Comparison of ENCODE assay signal across 1 cellular context in genomic region chr1:203797216-203797615, GRCh38.
TF ChIP-seq lines count a peak whose summit lies in the region.

No MANE protein-coding gene starts in this region.

TF ChIP-seq in HCT116, 20 proteins besides CTCF, POLR2A, EP300 and RAD21:
- TF ChIP-seq ZBTB33 (IDR thresholded peaks at IDR 0.05; ENCODE audit: extremely low read depth, insufficient replicate concordance, low read length): no peak
- no peak for TF ChIP-seq MAX (IDR thresholded peaks at IDR 0.05)
- TF ChIP-seq JUND (IDR thresholded peaks at IDR 0.05): no peak
- TF ChIP-seq EZH2phosphoT487 (IDR thresholded peaks at IDR 0.05; ENCODE audit: borderline replicate concordance): no peak
- no peak for TF ChIP-seq FOSL1 (IDR thresholded peaks at IDR 0.05; ENCODE audit: low read depth)
- no peak for TF ChIP-seq ZFX (IDR thresholded peaks at IDR 0.05)
- TF ChIP-seq YY1 (IDR thresholded peaks at IDR 0.05; ENCODE audit: extremely low read depth, insufficient replicate concordance, low read depth, low read length): no peak
- no peak for TF ChIP-seq ZNF274 (IDR thresholded peaks at IDR 0.05; ENCODE audit: low read depth, low read length)
- no peak for TF ChIP-seq EZH2 (IDR thresholded peaks at IDR 0.05)
- TF ChIP-seq SP1 (IDR thresholded peaks at IDR 0.05; ENCODE audit: low read depth): no peak
